In the genomic region with DNA sequence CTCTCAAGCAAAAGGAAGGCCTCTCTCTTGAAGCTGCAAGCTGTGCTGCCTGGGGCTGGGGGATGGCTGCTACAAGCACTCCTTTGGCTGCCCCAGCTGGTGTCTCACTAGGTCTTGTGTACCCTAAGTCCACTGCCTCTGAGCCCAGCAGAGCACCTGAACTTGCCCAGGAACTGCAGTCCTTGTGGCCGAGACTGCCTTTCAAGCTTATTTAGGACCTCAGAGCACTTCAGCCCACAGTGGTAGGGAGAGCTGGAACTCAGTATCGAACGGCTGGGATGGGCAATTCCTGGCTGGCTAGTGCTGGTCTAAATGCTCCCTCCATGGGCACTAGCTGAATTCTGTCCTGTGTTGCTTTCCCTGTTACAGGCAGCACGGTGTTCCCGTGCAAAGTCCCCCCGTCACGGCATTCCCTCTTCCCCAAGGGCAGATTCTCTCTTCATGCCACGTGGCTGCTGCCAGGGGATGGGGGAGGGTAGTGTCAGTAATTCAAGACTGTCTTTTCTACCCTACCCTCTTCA, we compare ENCODE assay signal across 2 cellular contexts.
TF ChIP-seq lines count a peak whose summit lies in the region.

No MANE protein-coding gene starts in this region.

TF ChIP-seq in GM23338, 12 proteins besides CTCF, POLR2A, EP300 and RAD21 (continues in another document):
- no peak for TF ChIP-seq NANOG (IDR thresholded peaks at IDR 0.05; ENCODE audit: borderline replicate concordance)
- TF ChIP-seq EZH2 (IDR thresholded peaks at IDR 0.05; ENCODE audit: low read depth, unreplicated experiment), result no peak
- TF ChIP-seq JUNB (IDR thresholded peaks at IDR 0.05; ENCODE audit: unreplicated experiment), result no peak
- no peak for TF ChIP-seq STAT1 (IDR thresholded peaks at IDR 0.05; ENCODE audit: unreplicated experiment)
- no peak for TF ChIP-seq EZH2phosphoT487 (IDR thresholded peaks at IDR 0.05; ENCODE audit: unreplicated experiment)
- no peak for TF ChIP-seq ZNF331 (CRISPR knock-in tag; IDR thresholded peaks at IDR 0.05; ENCODE audit: low read depth)
- TF ChIP-seq ZNF114 (CRISPR knock-in tag; IDR thresholded peaks at IDR 0.05), result no peak
- TF ChIP-seq, protein P1, sequence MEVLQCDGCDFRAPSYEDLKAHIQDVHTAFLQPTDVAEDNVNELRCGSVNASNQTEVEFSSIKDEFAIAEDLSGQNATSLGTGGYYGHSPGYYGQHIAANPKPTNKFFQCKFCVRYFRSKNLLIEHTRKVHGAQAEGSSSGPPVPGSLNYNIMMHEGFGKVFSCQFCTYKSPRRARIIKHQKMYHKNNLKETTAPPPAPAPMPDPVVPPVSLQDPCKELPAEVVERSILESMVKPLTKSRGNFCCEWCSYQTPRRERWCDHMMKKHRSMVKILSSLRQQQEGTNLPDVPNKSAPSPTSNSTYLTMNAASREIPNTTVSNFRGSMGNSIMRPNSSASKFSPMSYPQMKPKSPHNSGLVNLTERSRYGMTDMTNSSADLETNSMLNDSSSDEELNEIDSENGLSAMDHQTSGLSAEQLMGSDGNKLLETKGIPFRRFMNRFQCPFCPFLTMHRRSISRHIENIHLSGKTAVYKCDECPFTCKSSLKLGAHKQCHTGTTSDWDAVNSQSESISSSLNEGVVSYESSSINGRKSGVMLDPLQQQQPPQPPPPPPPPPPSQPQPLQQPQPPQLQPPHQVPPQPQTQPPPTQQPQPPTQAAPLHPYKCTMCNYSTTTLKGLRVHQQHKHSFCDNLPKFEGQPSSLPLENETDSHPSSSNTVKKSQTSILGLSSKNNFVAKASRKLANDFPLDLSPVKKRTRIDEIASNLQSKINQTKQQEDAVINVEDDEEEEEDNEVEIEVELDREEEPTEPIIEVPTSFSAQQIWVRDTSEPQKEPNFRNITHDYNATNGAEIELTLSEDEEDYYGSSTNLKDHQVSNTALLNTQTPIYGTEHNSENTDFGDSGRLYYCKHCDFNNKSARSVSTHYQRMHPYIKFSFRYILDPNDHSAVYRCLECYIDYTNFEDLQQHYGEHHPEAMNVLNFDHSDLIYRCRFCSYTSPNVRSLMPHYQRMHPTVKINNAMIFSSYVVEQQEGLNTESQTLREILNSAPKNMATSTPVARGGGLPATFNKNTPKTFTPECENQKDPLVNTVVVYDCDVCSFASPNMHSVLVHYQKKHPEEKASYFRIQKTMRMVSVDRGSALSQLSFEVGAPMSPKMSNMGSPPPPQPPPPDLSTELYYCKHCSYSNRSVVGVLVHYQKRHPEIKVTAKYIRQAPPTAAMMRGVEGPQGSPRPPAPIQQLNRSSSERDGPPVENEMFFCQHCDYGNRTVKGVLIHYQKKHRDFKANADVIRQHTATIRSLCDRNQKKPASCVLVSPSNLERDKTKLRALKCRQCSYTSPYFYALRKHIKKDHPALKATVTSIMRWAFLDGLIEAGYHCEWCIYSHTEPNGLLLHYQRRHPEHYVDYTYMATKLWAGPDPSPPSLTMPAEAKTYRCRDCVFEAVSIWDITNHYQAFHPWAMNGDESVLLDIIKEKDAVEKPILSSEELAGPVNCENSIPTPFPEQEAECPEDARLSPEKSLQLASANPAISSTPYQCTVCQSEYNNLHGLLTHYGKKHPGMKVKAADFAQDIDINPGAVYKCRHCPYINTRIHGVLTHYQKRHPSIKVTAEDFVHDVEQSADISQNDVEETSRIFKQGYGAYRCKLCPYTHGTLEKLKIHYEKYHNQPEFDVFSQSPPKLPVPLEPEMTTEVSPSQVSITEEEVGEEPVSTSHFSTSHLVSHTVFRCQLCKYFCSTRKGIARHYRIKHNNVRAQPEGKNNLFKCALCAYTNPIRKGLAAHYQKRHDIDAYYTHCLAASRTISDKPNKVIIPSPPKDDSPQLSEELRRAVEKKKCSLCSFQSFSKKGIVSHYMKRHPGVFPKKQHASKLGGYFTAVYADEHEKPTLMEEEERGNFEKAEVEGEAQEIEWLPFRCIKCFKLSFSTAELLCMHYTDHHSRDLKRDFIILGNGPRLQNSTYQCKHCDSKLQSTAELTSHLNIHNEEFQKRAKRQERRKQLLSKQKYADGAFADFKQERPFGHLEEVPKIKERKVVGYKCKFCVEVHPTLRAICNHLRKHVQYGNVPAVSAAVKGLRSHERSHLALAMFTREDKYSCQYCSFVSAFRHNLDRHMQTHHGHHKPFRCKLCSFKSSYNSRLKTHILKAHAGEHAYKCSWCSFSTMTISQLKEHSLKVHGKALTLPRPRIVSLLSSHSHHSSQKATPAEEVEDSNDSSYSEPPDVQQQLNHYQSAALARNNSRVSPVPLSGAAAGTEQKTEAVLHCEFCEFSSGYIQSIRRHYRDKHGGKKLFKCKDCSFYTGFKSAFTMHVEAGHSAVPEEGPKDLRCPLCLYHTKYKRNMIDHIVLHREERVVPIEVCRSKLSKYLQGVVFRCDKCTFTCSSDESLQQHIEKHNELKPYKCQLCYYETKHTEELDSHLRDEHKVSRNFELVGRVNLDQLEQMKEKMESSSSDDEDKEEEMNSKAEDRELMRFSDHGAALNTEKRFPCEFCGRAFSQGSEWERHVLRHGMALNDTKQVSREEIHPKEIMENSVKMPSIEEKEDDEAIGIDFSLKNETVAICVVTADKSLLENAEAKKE (CRISPR knock-in tag; IDR thresholded peaks at IDR 0.05), result no peak
- no peak for TF ChIP-seq CREB1 (CRISPR knock-in tag; IDR thresholded peaks at IDR 0.05; ENCODE audit: low read depth)
- TF ChIP-seq POLR2AphosphoS5 (IDR thresholded peaks at IDR 0.05; ENCODE audit: low read depth), result no peak
- TF ChIP-seq, protein P2, sequence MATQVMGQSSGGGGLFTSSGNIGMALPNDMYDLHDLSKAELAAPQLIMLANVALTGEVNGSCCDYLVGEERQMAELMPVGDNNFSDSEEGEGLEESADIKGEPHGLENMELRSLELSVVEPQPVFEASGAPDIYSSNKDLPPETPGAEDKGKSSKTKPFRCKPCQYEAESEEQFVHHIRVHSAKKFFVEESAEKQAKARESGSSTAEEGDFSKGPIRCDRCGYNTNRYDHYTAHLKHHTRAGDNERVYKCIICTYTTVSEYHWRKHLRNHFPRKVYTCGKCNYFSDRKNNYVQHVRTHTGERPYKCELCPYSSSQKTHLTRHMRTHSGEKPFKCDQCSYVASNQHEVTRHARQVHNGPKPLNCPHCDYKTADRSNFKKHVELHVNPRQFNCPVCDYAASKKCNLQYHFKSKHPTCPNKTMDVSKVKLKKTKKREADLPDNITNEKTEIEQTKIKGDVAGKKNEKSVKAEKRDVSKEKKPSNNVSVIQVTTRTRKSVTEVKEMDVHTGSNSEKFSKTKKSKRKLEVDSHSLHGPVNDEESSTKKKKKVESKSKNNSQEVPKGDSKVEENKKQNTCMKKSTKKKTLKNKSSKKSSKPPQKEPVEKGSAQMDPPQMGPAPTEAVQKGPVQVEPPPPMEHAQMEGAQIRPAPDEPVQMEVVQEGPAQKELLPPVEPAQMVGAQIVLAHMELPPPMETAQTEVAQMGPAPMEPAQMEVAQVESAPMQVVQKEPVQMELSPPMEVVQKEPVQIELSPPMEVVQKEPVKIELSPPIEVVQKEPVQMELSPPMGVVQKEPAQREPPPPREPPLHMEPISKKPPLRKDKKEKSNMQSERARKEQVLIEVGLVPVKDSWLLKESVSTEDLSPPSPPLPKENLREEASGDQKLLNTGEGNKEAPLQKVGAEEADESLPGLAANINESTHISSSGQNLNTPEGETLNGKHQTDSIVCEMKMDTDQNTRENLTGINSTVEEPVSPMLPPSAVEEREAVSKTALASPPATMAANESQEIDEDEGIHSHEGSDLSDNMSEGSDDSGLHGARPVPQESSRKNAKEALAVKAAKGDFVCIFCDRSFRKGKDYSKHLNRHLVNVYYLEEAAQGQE (IDR thresholded peaks at IDR 0.05; ENCODE audit: unreplicated experiment), result no peak

TF ChIP-seq in IMR-90, 13 proteins besides CTCF, POLR2A, EP300 and RAD21:
- no peak for TF ChIP-seq NFE2L2 (IDR thresholded peaks at IDR 0.05; ENCODE audit: low read depth, low read length)
- no peak for TF ChIP-seq CHD1 (IDR thresholded peaks at IDR 0.05; ENCODE audit: low read depth, low read length)
- TF ChIP-seq, protein P3, sequence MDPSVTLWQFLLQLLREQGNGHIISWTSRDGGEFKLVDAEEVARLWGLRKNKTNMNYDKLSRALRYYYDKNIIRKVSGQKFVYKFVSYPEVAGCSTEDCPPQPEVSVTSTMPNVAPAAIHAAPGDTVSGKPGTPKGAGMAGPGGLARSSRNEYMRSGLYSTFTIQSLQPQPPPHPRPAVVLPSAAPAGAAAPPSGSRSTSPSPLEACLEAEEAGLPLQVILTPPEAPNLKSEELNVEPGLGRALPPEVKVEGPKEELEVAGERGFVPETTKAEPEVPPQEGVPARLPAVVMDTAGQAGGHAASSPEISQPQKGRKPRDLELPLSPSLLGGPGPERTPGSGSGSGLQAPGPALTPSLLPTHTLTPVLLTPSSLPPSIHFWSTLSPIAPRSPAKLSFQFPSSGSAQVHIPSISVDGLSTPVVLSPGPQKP (IDR thresholded peaks at IDR 0.05; ENCODE audit: borderline replicate concordance, low read depth, low read length), result no peak
- TF ChIP-seq MAFK (IDR thresholded peaks at IDR 0.05; ENCODE audit: low read depth, low read length), result no peak
- no peak for TF ChIP-seq MXI1 (IDR thresholded peaks at IDR 0.05; ENCODE audit: borderline replicate concordance, low read depth, low read length)
- TF ChIP-seq, protein P4, sequence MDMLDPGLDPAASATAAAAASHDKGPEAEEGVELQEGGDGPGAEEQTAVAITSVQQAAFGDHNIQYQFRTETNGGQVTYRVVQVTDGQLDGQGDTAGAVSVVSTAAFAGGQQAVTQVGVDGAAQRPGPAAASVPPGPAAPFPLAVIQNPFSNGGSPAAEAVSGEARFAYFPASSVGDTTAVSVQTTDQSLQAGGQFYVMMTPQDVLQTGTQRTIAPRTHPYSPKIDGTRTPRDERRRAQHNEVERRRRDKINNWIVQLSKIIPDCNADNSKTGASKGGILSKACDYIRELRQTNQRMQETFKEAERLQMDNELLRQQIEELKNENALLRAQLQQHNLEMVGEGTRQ (IDR thresholded peaks at IDR 0.05; ENCODE audit: low read depth, low read length), result no peak
- TF ChIP-seq RFX5 (IDR thresholded peaks at IDR 0.05; ENCODE audit: low read depth, low read length), result no peak
- TF ChIP-seq SMC3 (IDR thresholded peaks at IDR 0.05; ENCODE audit: low read depth, low read length), result no peak
- TF ChIP-seq FOS (IDR thresholded peaks at IDR 0.05; ENCODE audit: low read depth, low read length), result no peak
- TF ChIP-seq RCOR1 (IDR thresholded peaks at IDR 0.05; ENCODE audit: insufficient replicate concordance, low read length), result no peak
- no peak for TF ChIP-seq CEBPB (IDR thresholded peaks at IDR 0.05; ENCODE audit: low read depth, low read length)
- TF ChIP-seq BHLHE40 (IDR thresholded peaks at IDR 0.05; ENCODE audit: low read depth, low read length), result no peak
- TF ChIP-seq MAZ (IDR thresholded peaks at IDR 0.05; ENCODE audit: borderline replicate concordance, low read depth, low read length), result no peak
TF ChIP-seq in IMR-90: peak in this region for 0.
